33 cellular contexts compared by ENCODE assay signal in the genomic region with DNA sequence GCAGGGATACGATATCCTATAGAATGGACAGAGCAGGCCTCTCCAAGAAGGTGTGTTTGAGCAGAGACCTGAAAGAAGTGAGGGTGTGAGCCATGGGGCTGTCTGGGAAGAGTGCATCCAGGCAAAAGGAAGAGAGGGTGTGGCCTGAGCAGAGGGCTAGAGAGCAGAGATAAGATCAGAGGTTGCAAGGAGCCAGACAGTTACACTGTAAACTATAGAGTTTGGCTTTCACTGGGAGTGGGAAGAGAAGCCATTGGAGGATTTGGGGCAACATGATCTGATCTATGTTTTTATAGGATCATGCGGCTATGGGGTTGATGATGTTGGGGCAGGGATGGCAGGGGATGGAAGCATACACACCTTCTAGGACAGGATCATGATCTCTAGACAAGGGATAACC.
"Had no signal": no experiment of that assay in that cellular context is flagged by ENCODE, and none has a peak within 500 bp of the region (broad histone marks: within the 10 kb centered on the region; RNA-seq: fewer than 3 reads in every experiment).

No MANE protein-coding gene starts in this region.

- FAIRE-seq: astrocyte, kidney, TTC549 had no signal

- H3K27me3 Mint-ChIP-seq: activated naive CD8-positive, alpha-beta T cell treated with anti-CD3 and anti-CD28 coated beads, Interleukin-2, amount 10 ng/mL, durations not matched to agents 7 days and 5 days; type B pancreatic cell had no signal

- H3K9me3 ChIP-seq: gastrocnemius medialis, lower lobe of right lung, right atrium auricular region, vagina had no signal

- H3K27ac Mint-ChIP-seq: activated naive CD4-positive, alpha-beta T cell treated with anti-CD3 and anti-CD28 coated beads for 36 hours; activated naive CD8-positive, alpha-beta T cell treated with anti-CD3 and anti-CD28 coated beads, Interleukin-2, amount 10 ng/mL, durations not matched to agents 7 days and 5 days; activated T-helper 1 cell treated with anti-CD3 and anti-CD28 coated beads, Interleukin-12 subunit alpha, Interleukin-12 subunit beta, Interleukin-2, Interleukin-4 antibody, amounts not matched to agents 30 ng/mL and 10 ng/mL and 1 ng/mL, durations not matched to agents 14 hours and 24 hours and 36 hours; effector memory CD8-positive, alpha-beta T cell; natural killer cell treated with Interleukin-12 subunit alpha and Interleukin-12 subunit beta and Interleukin-15 and Interleukin-18, amount 100 ng/mL, for 72 hours; type B pancreatic cell had no signal

- H3K4me1 ChIP-seq: gastrocnemius medialis, lower lobe of right lung, right atrium auricular region, vagina had no signal

- DNase-seq: activated CD4-positive, alpha-beta T cell treated with anti-CD3 and anti-CD28 coated beads for 48 hours; activated CD4-positive, alpha-beta T cell treated with anti-CD3 and anti-CD28 coated beads, Interleukin-2, amount 50 U/mL, for 48 hours; activated CD8-positive, alpha-beta memory T cell treated with anti-CD3 and anti-CD28 coated beads for 24 hours; activated effector memory CD4-positive, alpha-beta T cell treated with anti-CD3 and anti-CD28 coated beads, Interleukin-2, amount 50 U/mL, for 16 hours; activated naive CD4-positive, alpha-beta T cell treated with anti-CD3 and anti-CD28 coated beads for 36 hours; activated naive CD8-positive, alpha-beta T cell treated with anti-CD3 and anti-CD28 coated beads, Interleukin-2, amount 10 ng/mL, durations not matched to agents 7 days and 5 days; activated T-cell treated with anti-CD3 and anti-CD28 coated beads, Interleukin-2, amount 50 U/mL, for 1 hour; amniotic stem cell; brain microvascular endothelial cell; caudate nucleus; cortex of kidney; effector memory CD8-positive, alpha-beta T cell; erythroblast; gastrocnemius medialis; glutamatergic neuron; kidney; lower lobe of right lung; mesenchymal stem cell; stimulated activated CD4-positive, alpha-beta T cell treated with anti-CD3 and anti-CD28 coated beads, Interleukin-15, amount 100 ng/mL, for 24 hours; stimulated activated CD4-positive, alpha-beta T cell treated with anti-CD3 and anti-CD28 coated beads, Interleukin-2, amount 100 ng/mL, for 24 hours; stimulated activated naive CD4-positive, alpha-beta T cell treated with Interleukin-2 at 50 U/mL for 16 hours; substantia nigra; T-helper 9 cell had no signal

- H3K4me3 Mint-ChIP-seq: activated naive CD4-positive, alpha-beta T cell treated with anti-CD3 and anti-CD28 coated beads for 36 hours; activated naive CD8-positive, alpha-beta T cell treated with anti-CD3 and anti-CD28 coated beads, Interleukin-2, amount 10 ng/mL, durations not matched to agents 7 days and 5 days; activated T-helper 1 cell treated with anti-CD3 and anti-CD28 coated beads, Interleukin-12 subunit alpha, Interleukin-12 subunit beta, Interleukin-2, Interleukin-4 antibody, amounts not matched to agents 30 ng/mL and 10 ng/mL and 1 ng/mL, durations not matched to agents 14 hours and 24 hours and 36 hours; effector memory CD8-positive, alpha-beta T cell; natural killer cell treated with Interleukin-12 subunit alpha and Interleukin-12 subunit beta and Interleukin-15 and Interleukin-18, amount 100 ng/mL, for 72 hours; type B pancreatic cell had no signal

- H2AFZ ChIP-seq: hepatocyte had no signal

- H3K36me3 ChIP-seq: brain microvascular endothelial cell, gastrocnemius medialis, lower lobe of right lung, right atrium auricular region, vagina had no signal

- H3K4me3 ChIP-seq: gastrocnemius medialis, hepatocyte, lower lobe of right lung, right atrium auricular region, vagina had no signal

- H3K79me2 ChIP-seq: hepatocyte had no signal

- H3K27me3 ChIP-seq: brain microvascular endothelial cell, gastrocnemius medialis, hepatocyte, right atrium auricular region, vagina had no signal

- H3K9me3 Mint-ChIP-seq: activated naive CD4-positive, alpha-beta T cell treated with anti-CD3 and anti-CD28 coated beads for 36 hours; effector memory CD8-positive, alpha-beta T cell had no signal

- ATAC-seq: activated CD4-positive, CD25-positive, alpha-beta regulatory T cell treated with anti-CD3 and anti-CD28 coated beads, Interleukin-2, amount 50 U/mL, for 24 hours; effector memory CD8-positive, alpha-beta T cell; gastrocnemius medialis; lower lobe of right lung; natural killer cell treated with Interleukin-12 subunit alpha and Interleukin-12 subunit beta and Interleukin-15 and Interleukin-18, amount 100 ng/mL, for 72 hours had no signal

- H3K27ac ChIP-seq: brain microvascular endothelial cell, gastrocnemius medialis, hepatocyte, lower lobe of right lung, right atrium auricular region, vagina, VCaP had no signal

- H3K4me2 ChIP-seq: hepatocyte had no signal
